In the genomic region with DNA sequence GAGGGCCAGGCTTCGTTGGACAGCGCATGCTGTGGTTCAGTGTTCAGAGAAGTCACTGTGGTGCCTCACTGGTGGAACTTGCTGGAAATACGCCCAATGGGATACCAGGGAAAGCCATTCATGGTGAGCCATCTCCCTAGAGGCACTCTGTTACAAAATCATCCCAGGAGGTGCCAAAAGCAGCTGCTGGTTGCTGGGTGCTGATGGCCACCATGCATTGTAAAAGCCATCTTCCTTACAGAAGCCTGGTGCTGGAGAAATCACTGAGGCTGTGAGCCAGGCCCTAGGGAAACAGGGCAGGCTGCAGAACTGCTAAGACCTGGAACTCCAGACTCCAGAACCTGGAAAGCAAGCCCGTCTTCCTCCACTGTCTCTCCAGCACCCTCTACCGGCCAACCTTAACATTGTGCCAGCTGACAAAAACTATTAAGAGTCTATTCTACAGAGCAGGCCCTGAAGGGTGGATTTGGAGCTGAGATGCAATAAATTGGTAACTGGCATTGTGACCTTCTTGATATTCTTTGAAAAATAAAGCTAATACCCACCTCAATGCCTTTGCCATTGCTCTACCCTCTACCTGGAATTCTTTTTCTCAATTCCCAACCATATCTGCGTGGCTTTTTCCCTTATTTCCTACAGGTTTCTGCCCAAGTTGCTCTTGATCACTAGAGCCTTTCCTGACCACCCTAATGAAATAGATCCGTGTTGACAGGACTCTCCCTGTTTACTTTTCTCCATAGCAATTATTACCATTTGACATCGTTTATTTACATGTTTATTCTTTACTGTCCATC, we compare ENCODE assay signal across 8 cellular contexts. TPM values are rescaled to one million over a fixed set of nuclear protein-coding genes. Genes with fewer than 3 reads are reported as not detected.
A peak's percentile ranks its signal among the peaks of the same experiment; 100 is the strongest.
DNase-seq lines count a peak whose midpoint lies in the region; ATAC-seq lines count a peak whose summit lies in the region.

No MANE protein-coding gene starts in this region.

- peaks cover 50% of the 10 kb centered on the region for H3K4me1 Mint-ChIP-seq in activated naive CD8-positive, alpha-beta T cell treated with anti-CD3 and anti-CD28 coated beads, Interleukin-2, amount 50 U/mL, for 24 hours

- no peak for ATAC-seq in activated naive CD8-positive, alpha-beta T cell treated with anti-CD3 and anti-CD28 coated beads, Interleukin-2, amount 50 U/mL, for 24 hours
- ATAC-seq in left cardiac atrium (peak; percentile 75 to 79), HG02973 (IDR thresholded peaks at IDR 0.05; ENCODE audit: unreplicated experiment) (no peak)

- intact Hi-C loops in left cardiac atrium (cut with DNase I) = loop anchor here (2.0 to 10.0 kb wide), 5 partner anchors 245 to 690 kb away; no protein-coding TSS in a partner anchor

- peaks cover 5% of the 10 kb centered on the region for H3K36me3 Mint-ChIP-seq in activated naive CD8-positive, alpha-beta T cell treated with anti-CD3 and anti-CD28 coated beads, Interleukin-2, amount 50 U/mL, for 24 hours (ENCODE audit: low read depth)

- peaks cover 2% of the 10 kb centered on the region for H3K27me3 Mint-ChIP-seq in activated naive CD8-positive, alpha-beta T cell treated with anti-CD3 and anti-CD28 coated beads, Interleukin-2, amount 50 U/mL, for 24 hours

- DNase-seq in GM04504 (ENCODE audit: low read depth) (peak; percentile 52), NCI-H1105 (lab: John Stamatoyannopoulos, UW) (peak; percentile 75), SW480 (ENCODE audit: low spot score) (peak; percentile 69), left cardiac atrium (peak; percentile 54), renal cortical epithelial cell (ENCODE audit: low read depth) (peak; percentile 65), cerebellar nuclear complex (lab: John Stamatoyannopoulos, UW) (no peak)
- DNase-seq in activated naive CD8-positive, alpha-beta T cell treated with anti-CD3 and anti-CD28 coated beads, Interleukin-2, amount 50 U/mL, for 24 hours = peak; percentile 80

- no peaks in the 10 kb centered on the region for H3K9me3 Mint-ChIP-seq in activated naive CD8-positive, alpha-beta T cell treated with anti-CD3 and anti-CD28 coated beads, Interleukin-2, amount 50 U/mL, for 24 hours

- H3K27ac Mint-ChIP-seq in activated naive CD8-positive, alpha-beta T cell treated with anti-CD3 and anti-CD28 coated beads, Interleukin-2, amount 50 U/mL, for 24 hours = no peak overlapping the region

- H3K4me3 Mint-ChIP-seq in activated naive CD8-positive, alpha-beta T cell treated with anti-CD3 and anti-CD28 coated beads, Interleukin-2, amount 50 U/mL, for 24 hours = no peak overlapping the region

RNA-seq across cellular contexts. Expression of a gene that starts 18.5 kb away (rescaled TPM):
- total RNA-seq in left cardiac atrium (10 to 100 TPM; 49.5 to 79.4 TPM), renal cortical epithelial cell (92.1 and 377 TPM in 2 replicates)

RNA-seq across cellular contexts. Expression of a gene that starts 56.6 kb away (rescaled TPM):
- total RNA-seq in left cardiac atrium (1 to 10 TPM; 6.5 to 7.0 TPM), renal cortical epithelial cell (8.5 and 17.5 TPM in 2 replicates)

Comparison
In these comparisons a context has a peak if more than half of its experiments do, and no peak if none do; other contexts are left out.
1. DNase-seq: peak in GM04504 (single experiment), NCI-H1105 (single experiment), SW480 (single experiment), activated naive CD8-positive, alpha-beta T cell treated with anti-CD3 and anti-CD28 coated beads, Interleukin-2, amount 50 U/mL, for 24 hours (single experiment), left cardiac atrium (single experiment) and renal cortical epithelial cell (single experiment); none in cerebellar nuclear complex (0 of 2).
2. ATAC-seq: peak in left cardiac atrium (2 of 2); none in activated naive CD8-positive, alpha-beta T cell treated with anti-CD3 and anti-CD28 coated beads, Interleukin-2, amount 50 U/mL, for 24 hours (single experiment) and HG02973 (single experiment).